ENCODE assay signal across 8 cellular contexts in genomic region chr2:20446917-20447436, GRCh38. TPM values are rescaled to one million over a fixed set of nuclear protein-coding genes. Genes with fewer than 3 reads are reported as not detected.
A peak's percentile ranks its signal among the peaks of the same experiment; 100 is the strongest.
DNase-seq lines count a peak whose midpoint lies in the region; ATAC-seq and TF ChIP-seq lines count a peak whose summit lies in the region.

TSS of gene RHOB (plus strand) at chr2:20447074. CDS start at chr2:20447466, 392 bp downstream.

- H3K9ac ChIP-seq in parathyroid adenoma, result peak within 1 kb of the TSS; percentile 98

- H3K79me2 ChIP-seq in parathyroid adenoma, result peaks cover 10% of the 10 kb centered on the region

- intact Hi-C loops in tibial artery (cut with DNase I; ENCODE audit: low total_unique reads), result no loop called here

- H2AFZ ChIP-seq in parathyroid adenoma, result peak within 1 kb of the TSS; percentile 87

- ATAC-seq in HG02642 (IDR thresholded peaks at IDR 0.05; ENCODE audit: poor library complexity, unreplicated experiment), result peak; percentile 98

- peak within 1 kb of the TSS; percentile 95 for H3K4me2 ChIP-seq in parathyroid adenoma (ENCODE audit: low read length)

- no peaks in the 10 kb centered on the region for H3K9me3 ChIP-seq in cardiac muscle cell (ENCODE audit: low read depth)
- H3K9me3 ChIP-seq in parathyroid adenoma (ENCODE audit: control insufficient read depth, low read length), result no peaks in the 10 kb centered on the region
- H3K9me3 ChIP-seq in tibial artery, result no peaks in the 10 kb centered on the region

- H3K27me3 ChIP-seq in cardiac muscle cell (no peaks in the 10 kb centered on the region), parathyroid adenoma (ENCODE audit: control insufficient read depth, insufficient read depth, low read length) (no peaks in the 10 kb centered on the region), tibial artery (peaks cover 0 to 3% of the 10 kb centered on the region in 2 donors)

- no peak for TF ChIP-seq CTCF in GM12864 (IDR thresholded peaks at IDR 0.05; ENCODE audit: low read depth, low read length, missing control alignments)
- TF ChIP-seq CTCF in cardiac muscle cell (IDR thresholded peaks at IDR 0.05; ENCODE audit: low read depth, low read length), result no peak
- TF ChIP-seq CTCF in parathyroid adenoma (IDR thresholded peaks at IDR 0.05), result no peak
- TF ChIP-seq CTCF in tibial artery (IDR thresholded peaks at IDR 0.05), result no peak

- H3K4me1 ChIP-seq in cardiac muscle cell (ENCODE audit: low read depth), result peaks cover 25% of the 10 kb centered on the region
- H3K4me1 ChIP-seq in parathyroid adenoma, result peaks cover 19% of the 10 kb centered on the region
- H3K4me1 ChIP-seq in tibial artery, result peaks cover 0 to 51% (median 31%) of the 10 kb centered on the region in 4 donors

- H3K4me3 ChIP-seq in GM12864 (ENCODE audit: low read depth, low read length) (peak within 1 kb of the TSS; percentile 77), cardiac muscle cell (peak within 1 kb of the TSS; percentile 69), parathyroid adenoma (ENCODE audit: low read depth, low read length) (peak within 1 kb of the TSS; percentile 82), tibial artery (peak within 1 kb of the TSS; percentile 93 to 95)

- DNase-seq in GM12864 (ENCODE audit: low read depth) (peak; percentile 91), NCI-H128 (lab: John Stamatoyannopoulos, UW; ENCODE audit: unreplicated experiment) (peak; percentile 95), T follicular helper cell (ENCODE audit: low read depth) (peak; percentile 78), cardiac muscle cell (ENCODE audit: low read depth in 1 of 2, low spot score in 1 of 2) (peak; percentile 99), tibial artery (peak; percentile 97 to 99)

- H3K27ac ChIP-seq in adipose tissue (ENCODE audit: low read depth, low read length) (peak within 1 kb of the TSS; percentile 70), cardiac muscle cell (peak within 1 kb of the TSS; percentile 97), parathyroid adenoma (peak within 1 kb of the TSS; percentile 100), tibial artery (peak within 1 kb of the TSS; percentile 96 to 98)

- 0 to 1% (median 0%) methylated on average over 56 to 60 of the region's 60 CpGs for WGBS in adipose tissue, 3 donors

- H3K36me3 ChIP-seq in cardiac muscle cell (no peaks in the 10 kb centered on the region), parathyroid adenoma (ENCODE audit: control insufficient read depth, insufficient read depth, low read length) (peaks cover 2% of the 10 kb centered on the region), tibial artery (peaks cover 21 to 28% (median 25%) of the 10 kb centered on the region in 3 donors)

RNA-seq across cellular contexts. Expression of gene RHOB, which starts in this region (rescaled TPM):
- polyA plus RNA-seq in adipose tissue (100 to 1,000 TPM; 155 to 963 (median 704) TPM), cardiac muscle cell (15.2 and 15.4 TPM in 2 replicates)
- 82.7 and 92.1 TPM in 2 replicates for total RNA-seq in cardiac muscle cell

Comparison
In these comparisons a context has a peak if more than half of its experiments do, and no peak if none do; other contexts are left out.
1. Peak in every context shown above with its lines: DNase-seq, ATAC-seq, H3K4me3 ChIP-seq and H3K27ac ChIP-seq.